Comparison of ENCODE assay signal across 14 cellular contexts in genomic region chr7:55060690-55061414, GRCh38. TPM values are rescaled to one million over a fixed set of nuclear protein-coding genes. Genes with fewer than 3 reads are reported as not detected.
DNase-seq lines count a peak whose midpoint lies in the region; ATAC-seq and TF ChIP-seq lines count a peak whose summit lies in the region.
"Had no signal": no experiment of that assay in that cellular context is flagged by ENCODE, and none has a peak within 500 bp of the region (broad histone marks: within the 10 kb centered on the region; RNA-seq: fewer than 3 reads in every experiment).

No MANE protein-coding gene starts in this region.

- H3K4me3 ChIP-seq in Panc1 (ENCODE audit: low read depth in 2 of 2, low read length in 2 of 2) (no peak overlapping the region), fibroblast of pulmonary artery (replicated peaks; ENCODE audit: low read depth, low read length) (no peak overlapping the region), skeletal muscle cell (ENCODE audit: low read depth, low read length) (no peak overlapping the region)

- POLR2A ChIA-PET in Panc1 (lab: Charles Lee), result interaction anchor here (0.7 kb wide), 1 partner anchor 363 kb away, joined by 6 read pairs; no protein-coding TSS in a partner anchor

- H3K9me3 ChIP-seq in Panc1 (ENCODE audit: control insufficient read depth, insufficient read depth, low read depth, low read length), result no peaks in the 10 kb centered on the region

- H3K27me3 ChIP-seq in Panc1 (ENCODE audit: control insufficient read depth, insufficient read depth, low read length), result no peaks in the 10 kb centered on the region

- H3K36me3 ChIP-seq in Panc1 (ENCODE audit: control insufficient read depth, insufficient read depth, low read length), result no peaks in the 10 kb centered on the region

- in situ Hi-C loops in Panc1 (cut with HindIII; ENCODE audit: low pct_unique_long_range_greater_than_20kb, low sequenced_read_pairs), result no loop called here

- peaks cover 75% of the 10 kb centered on the region for H3K4me1 ChIP-seq in Panc1 (ENCODE audit: control insufficient read depth, insufficient read depth, low read length)

- intact Hi-C loops in Panc1 (cut with micrococcal nuclease; ENCODE audit: unreplicated experiment), result no loop called here

- H3K27ac ChIP-seq in Panc1 (ENCODE audit: low read length) (peak overlapping the region; percentile 100), substantia nigra (ENCODE audit: low read depth, low read length, poor library complexity, severe bottlenecking) (no peak overlapping the region)

- TF ChIP-seq CTCF in Panc1 (IDR thresholded peaks at IDR 0.05) (no peak), fibroblast of pulmonary artery (IDR thresholded peaks at IDR 0.05; ENCODE audit: low read length, missing control alignments) (no peak)

- BruUV-seq in Panc1 (replicated peaks; lab: Mats Ljungman, UMichigan), result no TSS peak

- CTCF ChIA-PET in Panc1 (lab: Charles Lee), result interaction anchor here (0.7 kb wide), 1 partner anchor 312 kb away, joined by 3 read pairs; no protein-coding TSS in a partner anchor

- no peak for ATAC-seq in Panc1
- ATAC-seq: WTC11 had no signal

- DNase-seq in EH (ENCODE audit: low read depth) (peak; percentile 69), Panc1 (ENCODE audit: low read depth, low spot score) (no peak), fibroblast of pulmonary artery (ENCODE audit: low read depth) (peak; percentile 68), skeletal muscle cell (ENCODE audit: low read depth) (peak; percentile 89), NCI-H82 (lab: John Stamatoyannopoulos, UW) (no peak), substantia nigra (lab: John Stamatoyannopoulos, UW) (no peak), Kasumi-1 (lab: John Stamatoyannopoulos, UW) (no peak)
- no peak for DNase-seq in activated CD8-positive, alpha-beta memory T cell treated with anti-CD3 and anti-CD28 coated beads, Interleukin-2, amount 50 U/mL, for 4 hours
- DNase-seq: anterior cingulate cortex; KG1; nephron progenitor cell; SIG-M5; stimulated activated CD4-positive, alpha-beta T cell treated with anti-CD3 and anti-CD28 coated beads, Interleukin-15, amount 100 ng/mL, for 24 hours had no signal

RNA-seq across cellular contexts. Expression of gene EGFR, which starts 42.0 kb away (rescaled TPM):
- 156 TPM for total RNA-seq in Panc1 (2021; ENCODE audit: unreplicated experiment)
- polyA plus RNA-seq in Panc1 (2012; ENCODE audit: insufficient read length), result 68.6 TPM

Comparison
In these comparisons a context has a peak if more than half of its experiments do, and no peak if none do; other contexts are left out.
1. DNase-seq: peak in EH (single experiment), fibroblast of pulmonary artery (single experiment) and skeletal muscle cell (single experiment); none in Panc1 (single experiment), NCI-H82 (single experiment), activated CD8-positive, alpha-beta memory T cell treated with anti-CD3 and anti-CD28 coated beads, Interleukin-2, amount 50 U/mL, for 4 hours (single experiment), substantia nigra (0 of 49) and Kasumi-1 (0 of 2).